ENCODE assay signal across 13 cellular contexts in the genomic region with DNA sequence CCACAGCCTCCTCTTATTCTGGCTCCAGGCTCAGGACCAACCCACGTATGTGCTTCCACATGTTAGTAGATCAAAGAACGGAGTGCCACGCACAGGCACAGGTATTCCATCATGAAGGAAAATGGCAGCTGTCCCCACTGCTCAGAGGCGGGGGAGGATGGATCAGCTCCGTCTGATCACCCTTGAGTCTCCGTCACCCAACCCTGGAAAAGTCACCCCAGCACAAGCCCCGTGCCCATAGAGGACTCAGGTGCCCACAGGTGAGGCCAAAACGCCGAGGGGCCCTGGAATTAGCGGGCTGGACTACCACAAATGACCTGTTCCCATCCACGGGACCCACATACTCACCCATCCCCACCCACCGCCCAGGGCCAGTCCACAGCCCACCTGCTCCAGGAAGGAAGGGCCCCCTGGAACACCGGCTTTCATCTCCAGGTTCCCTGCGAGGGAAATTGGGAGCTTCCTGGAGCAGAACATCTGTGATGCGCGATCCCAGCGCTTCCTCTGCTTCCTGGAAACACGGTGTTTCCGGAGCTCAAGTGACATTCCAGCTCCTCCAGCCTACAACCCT.
A peak's percentile ranks its signal among the peaks of the same experiment; 100 is the strongest.
DNase-seq lines count a peak whose midpoint lies in the region; ATAC-seq and TF ChIP-seq lines count a peak whose summit lies in the region.
"Had no signal": no experiment of that assay in that cellular context is flagged by ENCODE, and none has a peak within 500 bp of the region (broad histone marks: within the 10 kb centered on the region; RNA-seq: fewer than 3 reads in every experiment).

No MANE protein-coding gene starts in this region.

- no peaks in the 10 kb centered on the region for H3K4me1 Mint-ChIP-seq in activated CD8-positive, alpha-beta memory T cell treated with anti-CD3 and anti-CD28 coated beads, Interleukin-2, amount 10 ng/mL, durations not matched to agents 7 days and 5 days
- H3K4me1 Mint-ChIP-seq in endothelial cell (ENCODE audit: unreplicated experiment), result peaks cover 13% of the 10 kb centered on the region
- H3K4me1 Mint-ChIP-seq in type B pancreatic cell (ENCODE audit: unreplicated experiment), result no peaks in the 10 kb centered on the region
- H3K4me1 Mint-ChIP-seq: CD8-positive, alpha-beta memory T cell had no signal

- CTCF ChIA-PET in activated CD8-positive, alpha-beta memory T cell treated with anti-CD3 and anti-CD28 coated beads, Interleukin-2, amount 10 ng/mL, durations not matched to agents 7 days and 5 days (lab: Charles Lee), result no interaction called here

- no peak for TF ChIP-seq CTCF in endothelial cell (IDR thresholded peaks at IDR 0.05; ENCODE audit: unreplicated experiment)
- no peak for TF ChIP-seq CTCF in type B pancreatic cell (conservative IDR thresholded peaks at IDR 0.05)

- no peak for ATAC-seq in activated CD8-positive, alpha-beta memory T cell treated with anti-CD3 and anti-CD28 coated beads, Interleukin-2, amount 10 ng/mL, durations not matched to agents 7 days and 5 days

- peak; percentile 16 for DNase-seq in activated CD8-positive, alpha-beta memory T cell treated with anti-CD3 and anti-CD28 coated beads, Interleukin-2, amount 10 ng/mL, durations not matched to agents 7 days and 5 days
- no peak for DNase-seq in activated CD8-positive, alpha-beta memory T cell treated with anti-CD3 and anti-CD28 coated beads, Interleukin-2, amount 50 U/mL, for 48 hours
- peak; percentile 29 for DNase-seq in endothelial cell (ENCODE audit: low spot score)
- peak; percentile 71 for DNase-seq in mesenteric fat pad (ENCODE audit: low spot score)
- DNase-seq in type B pancreatic cell (ENCODE audit: extremely low spot score, unreplicated experiment), result peak; percentile 57
- no peak for DNase-seq in NCI-H345 treated with DMSO at 0.1 percent for 48 hours (lab: John Stamatoyannopoulos, UW; ENCODE audit: unreplicated experiment)
- DNase-seq in effector CD4-positive, alpha-beta T cell, result no peak
- DNase-seq in COLO829 (ENCODE audit: low spot score), result no peak
- DNase-seq: 8988T; AML-193; CD8-positive, alpha-beta memory T cell; DMS53; GF-D8 had no signal

- H3K9me3 Mint-ChIP-seq in activated CD8-positive, alpha-beta memory T cell treated with anti-CD3 and anti-CD28 coated beads, Interleukin-2, amount 10 ng/mL, durations not matched to agents 7 days and 5 days (ENCODE audit: low read depth), result no peaks in the 10 kb centered on the region
- no peaks in the 10 kb centered on the region for H3K9me3 Mint-ChIP-seq in endothelial cell (ENCODE audit: unreplicated experiment)
- no peaks in the 10 kb centered on the region for H3K9me3 Mint-ChIP-seq in type B pancreatic cell
- H3K9me3 Mint-ChIP-seq: CD8-positive, alpha-beta memory T cell had no signal

- no peak overlapping the region for H3K27ac Mint-ChIP-seq in activated CD8-positive, alpha-beta memory T cell treated with anti-CD3 and anti-CD28 coated beads, Interleukin-2, amount 10 ng/mL, durations not matched to agents 7 days and 5 days
- H3K27ac Mint-ChIP-seq in endothelial cell (ENCODE audit: unreplicated experiment) (peak overlapping the region; percentile 45), type B pancreatic cell (no peak overlapping the region)
- H3K27ac Mint-ChIP-seq: CD8-positive, alpha-beta memory T cell had no signal

- H3K27me3 Mint-ChIP-seq in activated CD8-positive, alpha-beta memory T cell treated with anti-CD3 and anti-CD28 coated beads, Interleukin-2, amount 10 ng/mL, durations not matched to agents 7 days and 5 days, result no peaks in the 10 kb centered on the region
- H3K27me3 Mint-ChIP-seq in endothelial cell (ENCODE audit: unreplicated experiment) (peaks cover 6% of the 10 kb centered on the region), type B pancreatic cell (peaks cover 43% of the 10 kb centered on the region)

- no peaks in the 10 kb centered on the region for H3K36me3 Mint-ChIP-seq in activated CD8-positive, alpha-beta memory T cell treated with anti-CD3 and anti-CD28 coated beads, Interleukin-2, amount 10 ng/mL, durations not matched to agents 7 days and 5 days
- H3K36me3 Mint-ChIP-seq in endothelial cell (ENCODE audit: low read depth, unreplicated experiment), result peaks cover 4% of the 10 kb centered on the region
- H3K36me3 Mint-ChIP-seq in type B pancreatic cell, result no peaks in the 10 kb centered on the region
- H3K36me3 Mint-ChIP-seq: CD8-positive, alpha-beta memory T cell had no signal

- no peak overlapping the region for H3K4me3 Mint-ChIP-seq in activated CD8-positive, alpha-beta memory T cell treated with anti-CD3 and anti-CD28 coated beads, Interleukin-2, amount 10 ng/mL, durations not matched to agents 7 days and 5 days
- no peak overlapping the region for H3K4me3 Mint-ChIP-seq in endothelial cell (ENCODE audit: unreplicated experiment)
- H3K4me3 Mint-ChIP-seq in type B pancreatic cell, result no peak overlapping the region
- H3K4me3 Mint-ChIP-seq: CD8-positive, alpha-beta memory T cell had no signal

Comparison
In these comparisons a context has a peak if more than half of its experiments do, and no peak if none do; other contexts are left out.
1. DNase-seq: peak in activated CD8-positive, alpha-beta memory T cell treated with anti-CD3 and anti-CD28 coated beads, Interleukin-2, amount 10 ng/mL, durations not matched to agents 7 days and 5 days (single experiment), endothelial cell (single experiment), mesenteric fat pad (single experiment) and type B pancreatic cell (single experiment); none in activated CD8-positive, alpha-beta memory T cell treated with anti-CD3 and anti-CD28 coated beads, Interleukin-2, amount 50 U/mL, for 48 hours (single experiment), NCI-H345 treated with DMSO at 0.1 percent for 48 hours (single experiment), effector CD4-positive, alpha-beta T cell (single experiment) and COLO829 (single experiment).